ENCODE assay signal across 18 cellular contexts in the genomic region with DNA sequence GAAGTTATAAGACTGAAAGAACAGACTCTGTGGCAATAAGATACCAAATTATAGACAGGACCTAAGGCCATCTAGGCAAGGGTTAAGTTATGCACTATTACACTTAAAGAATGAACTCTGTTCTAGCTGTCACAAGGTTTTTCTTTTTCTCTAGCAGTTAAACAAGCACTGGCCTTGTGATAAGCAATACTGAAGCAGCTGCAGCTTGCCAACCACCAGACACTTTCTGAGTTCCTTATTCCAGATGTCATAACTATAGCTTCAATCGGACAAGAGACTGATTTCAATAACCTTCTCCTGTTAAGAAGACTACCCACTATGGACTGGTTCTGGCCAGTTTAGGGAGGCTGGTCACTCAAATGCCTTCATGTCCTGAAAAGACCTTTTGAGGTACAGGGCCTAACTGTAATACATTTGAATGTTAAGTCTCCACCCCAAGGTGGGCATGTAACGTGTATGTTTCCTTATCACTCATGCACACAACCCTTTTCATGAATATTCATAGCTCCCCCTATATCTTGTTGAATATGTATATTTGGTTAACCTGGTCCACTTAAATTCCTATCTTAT.
"Had no signal": no experiment of that assay in that cellular context is flagged by ENCODE, and none has a peak within 500 bp of the region (broad histone marks: within the 10 kb centered on the region; RNA-seq: fewer than 3 reads in every experiment).

No MANE protein-coding gene starts in this region.

- H3K4me1 ChIP-seq: colonic mucosa, esophagus squamous epithelium, right atrium auricular region, upper lobe of left lung had no signal

- DNase-seq: activated CD4-positive, alpha-beta memory T cell treated with anti-CD3 and anti-CD28 coated beads for 36 hours; activated CD4-positive, alpha-beta T cell treated with anti-CD3 and anti-CD28 coated beads for 1 hour; activated CD8-positive, alpha-beta memory T cell treated with anti-CD3 and anti-CD28 coated beads, Interleukin-2, amount 10 ng/mL, durations not matched to agents 7 days and 5 days; activated T-cell treated with anti-CD3 and anti-CD28 coated beads, Interleukin-2, amount 50 U/mL, for 24 hours; colonic mucosa; esophagus squamous epithelium; heart right ventricle; mammary epithelial cell; natural killer cell; SW 1271; upper lobe of left lung had no signal

- H3K4me1 Mint-ChIP-seq: activated CD8-positive, alpha-beta memory T cell treated with anti-CD3 and anti-CD28 coated beads, Interleukin-2, amount 10 ng/mL, durations not matched to agents 7 days and 5 days; activated naive CD4-positive, alpha-beta T cell treated with anti-CD3 and anti-CD28 coated beads, Interleukin-2, amount 50 U/mL, for 24 hours; natural killer cell had no signal

- H3K27me3 ChIP-seq: colonic mucosa, esophagus squamous epithelium, gastroesophageal sphincter, heart right ventricle, right atrium auricular region, upper lobe of left lung had no signal

- H3K27me3 Mint-ChIP-seq: activated CD4-positive, alpha-beta memory T cell treated with anti-CD3 and anti-CD28 coated beads for 36 hours; activated CD8-positive, alpha-beta memory T cell treated with anti-CD3 and anti-CD28 coated beads, Interleukin-2, amount 10 ng/mL, durations not matched to agents 7 days and 5 days; activated naive CD4-positive, alpha-beta T cell treated with anti-CD3 and anti-CD28 coated beads, Interleukin-2, amount 50 U/mL, for 24 hours; activated T-cell treated with anti-CD3 and anti-CD28 coated beads, Interleukin-2, amount 50 U/mL, for 24 hours; stimulated activated naive CD8-positive, alpha-beta T cell treated with anti-CD3 and anti-CD28 coated beads, Interleukin-15, Interleukin-2, amounts not matched to agents 100 ng/mL and 50 ng/mL, for 24 hours had no signal

- H3K4me3 Mint-ChIP-seq: activated CD4-positive, alpha-beta memory T cell treated with anti-CD3 and anti-CD28 coated beads for 36 hours; activated CD8-positive, alpha-beta memory T cell treated with anti-CD3 and anti-CD28 coated beads, Interleukin-2, amount 10 ng/mL, durations not matched to agents 7 days and 5 days; activated naive CD4-positive, alpha-beta T cell treated with anti-CD3 and anti-CD28 coated beads, Interleukin-2, amount 50 U/mL, for 24 hours; activated T-cell treated with anti-CD3 and anti-CD28 coated beads, Interleukin-2, amount 50 U/mL, for 24 hours; natural killer cell; stimulated activated naive CD8-positive, alpha-beta T cell treated with anti-CD3 and anti-CD28 coated beads, Interleukin-15, Interleukin-2, amounts not matched to agents 100 ng/mL and 50 ng/mL, for 24 hours had no signal

- H3K36me3 Mint-ChIP-seq: activated CD4-positive, alpha-beta memory T cell treated with anti-CD3 and anti-CD28 coated beads for 36 hours; activated CD8-positive, alpha-beta memory T cell treated with anti-CD3 and anti-CD28 coated beads, Interleukin-2, amount 10 ng/mL, durations not matched to agents 7 days and 5 days; activated naive CD4-positive, alpha-beta T cell treated with anti-CD3 and anti-CD28 coated beads, Interleukin-2, amount 50 U/mL, for 24 hours; natural killer cell had no signal

- H3K9me3 ChIP-seq: colonic mucosa, esophagus squamous epithelium, upper lobe of left lung had no signal

- ATAC-seq: activated CD8-positive, alpha-beta memory T cell treated with anti-CD3 and anti-CD28 coated beads, Interleukin-2, amount 10 ng/mL, durations not matched to agents 7 days and 5 days; gastroesophageal sphincter; heart right ventricle; left lobe of liver; natural killer cell had no signal

- H3K4me3 ChIP-seq: colonic mucosa, esophagus squamous epithelium, gastroesophageal sphincter, heart right ventricle, right atrium auricular region, skin epidermis, upper lobe of left lung had no signal

- H3K27ac Mint-ChIP-seq: activated CD4-positive, alpha-beta memory T cell treated with anti-CD3 and anti-CD28 coated beads for 36 hours; activated CD8-positive, alpha-beta memory T cell treated with anti-CD3 and anti-CD28 coated beads, Interleukin-2, amount 10 ng/mL, durations not matched to agents 7 days and 5 days; activated naive CD4-positive, alpha-beta T cell treated with anti-CD3 and anti-CD28 coated beads, Interleukin-2, amount 50 U/mL, for 24 hours; activated T-cell treated with anti-CD3 and anti-CD28 coated beads, Interleukin-2, amount 50 U/mL, for 24 hours; natural killer cell; stimulated activated naive CD8-positive, alpha-beta T cell treated with anti-CD3 and anti-CD28 coated beads, Interleukin-15, Interleukin-2, amounts not matched to agents 100 ng/mL and 50 ng/mL, for 24 hours had no signal

- H3K9me3 Mint-ChIP-seq: activated naive CD4-positive, alpha-beta T cell treated with anti-CD3 and anti-CD28 coated beads, Interleukin-2, amount 50 U/mL, for 24 hours; activated T-cell treated with anti-CD3 and anti-CD28 coated beads, Interleukin-2, amount 50 U/mL, for 24 hours; stimulated activated naive CD8-positive, alpha-beta T cell treated with anti-CD3 and anti-CD28 coated beads, Interleukin-15, Interleukin-2, amounts not matched to agents 100 ng/mL and 50 ng/mL, for 24 hours had no signal

- H3K36me3 ChIP-seq: colonic mucosa, esophagus squamous epithelium, gastroesophageal sphincter, heart right ventricle, right atrium auricular region, upper lobe of left lung had no signal

- H3K27ac ChIP-seq: colonic mucosa, esophagus squamous epithelium, gastroesophageal sphincter, heart right ventricle, right atrium auricular region, skin epidermis, upper lobe of left lung, VCaP had no signal
